8 cellular contexts compared by ENCODE assay signal in the genomic region with DNA sequence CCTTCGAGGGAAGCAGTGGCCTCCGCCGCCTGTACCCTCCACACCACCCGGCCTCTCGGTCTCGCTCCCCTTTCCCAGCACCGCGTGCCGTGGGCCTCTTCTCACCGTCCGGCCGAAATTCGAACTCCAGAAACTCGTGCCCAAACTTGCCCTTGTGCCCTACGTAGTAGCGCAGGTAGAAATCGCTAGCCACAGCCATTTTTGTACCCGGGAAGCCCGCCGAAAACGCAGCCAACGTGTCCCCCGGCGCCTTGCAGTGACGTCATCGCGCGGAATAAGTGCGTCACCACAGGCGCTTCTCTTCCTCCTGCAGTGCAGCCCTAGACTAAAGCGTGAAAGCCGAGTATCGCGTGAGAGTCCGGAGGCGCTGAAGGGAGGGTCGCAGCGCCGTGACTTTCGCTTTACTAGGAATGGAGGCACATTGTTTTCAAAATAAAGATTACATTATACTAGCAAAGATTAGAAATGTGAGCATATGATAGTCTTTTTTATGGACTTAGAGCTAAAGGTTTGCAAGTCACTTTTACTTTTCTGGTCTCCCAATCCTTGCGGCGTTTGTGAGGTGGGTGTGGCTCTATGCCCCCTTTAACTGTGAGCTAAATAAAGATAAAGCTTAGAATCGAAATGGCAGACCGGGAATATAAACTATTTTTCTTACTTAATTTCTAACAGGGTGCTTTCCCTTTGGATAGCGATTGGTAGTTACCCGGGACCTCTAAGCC. TPM values are rescaled to one million over a fixed set of nuclear protein-coding genes. Genes with fewer than 3 reads are reported as not detected.
DNase-seq lines count a peak whose midpoint lies in the region; ATAC-seq, FAIRE-seq and TF ChIP-seq lines count a peak whose summit lies in the region.

TSS of gene MAGOHB (minus strand) at position 276 of the 722 bp plus-strand sequence. CDS start at position 199, 77 bp downstream.

- H3K4me3 ChIP-seq in HUES64 (ENCODE audit: low read length): peak within 1 kb of the TSS; percentile 81
- peak within 1 kb of the TSS; percentile 89 for H3K4me3 ChIP-seq in OCI-LY1 (ENCODE audit: low read depth, low read length, poor library complexity, severe bottlenecking)
- H3K4me3 ChIP-seq in mesodermal cell (ENCODE audit: extremely low read depth, insufficient read depth, low read length, poor library complexity, severe bottlenecking): peak within 1 kb of the TSS; percentile 82

- no peaks in the 10 kb centered on the region for H4K20me1 ChIP-seq in OCI-LY1 (ENCODE audit: insufficient read depth, low read length)

- FAIRE-seq in endometrium (lab: Jason Lieb, UNC): peak; percentile 95

- H3F3A ChIP-seq in OCI-LY1 (ENCODE audit: insufficient read depth, low read length): no peaks in the 10 kb centered on the region

- in situ Hi-C loops in Caki2 (cut with HindIII; ENCODE audit: low pct_unique_long_range_greater_than_20kb, low sequenced_read_pairs): no loop called here

- H3K79me2 ChIP-seq in OCI-LY1 (ENCODE audit: insufficient read depth, low read length): peaks cover 23% of the 10 kb centered on the region

- DNase-seq in Caki2 (ENCODE audit: low read depth): peak; percentile 90
- DNase-seq in activated CD8-positive, alpha-beta memory T cell treated with anti-CD3 and anti-CD28 coated beads, Interleukin-2, amount 50 U/mL, for 4 hours: peak; percentile 99
- peak; percentile 95 to 96 for DNase-seq in stimulated activated CD8-positive, alpha-beta memory T cell treated with anti-CD3 and anti-CD28 coated beads, Interleukin-15, amount 100 ng/mL, for 4 hours (ENCODE audit: low read depth in 2 of 2)

- H3K27me3 ChIP-seq in HUES64 (ENCODE audit: insufficient read depth, low read length) (no peaks in the 10 kb centered on the region), OCI-LY1 (ENCODE audit: insufficient read depth, low read length) (no peaks in the 10 kb centered on the region)

- H3K9me3 ChIP-seq in HUES64 (ENCODE audit: insufficient read depth, low read depth, low read length) (no peaks in the 10 kb centered on the region), OCI-LY1 (ENCODE audit: low read length) (no peaks in the 10 kb centered on the region), mesodermal cell (ENCODE audit: control insufficient read depth, low read length) (no peaks in the 10 kb centered on the region)

- H3K4me1 ChIP-seq in HUES64 (ENCODE audit: insufficient read depth, low read length) (peaks cover 9% of the 10 kb centered on the region; the same call in 1 of the 2 replicates), OCI-LY1 (ENCODE audit: insufficient read depth, low read length, severe bottlenecking) (peaks cover 28% of the 10 kb centered on the region), mesodermal cell (ENCODE audit: control insufficient read depth, insufficient read depth, low read length, poor library complexity, severe bottlenecking) (no peaks in the 10 kb centered on the region)

- H3K9ac ChIP-seq in HUES64 (ENCODE audit: low read depth, low read length) (peak within 1 kb of the TSS; percentile 98), OCI-LY1 (ENCODE audit: low read length) (peak within 1 kb of the TSS; percentile 85)

- peak; percentile 94 for ATAC-seq in GM21447 (IDR thresholded peaks at IDR 0.05; ENCODE audit: unreplicated experiment)

- H2AFZ ChIP-seq in OCI-LY1 (ENCODE audit: low read length): peak within 1 kb of the TSS; percentile 88

- peak within 1 kb of the TSS; percentile 96 for H3K4me2 ChIP-seq in OCI-LY1 (ENCODE audit: low read length)

- H3K27ac ChIP-seq in HUES64 (ENCODE audit: low read depth, low read length): peak within 1 kb of the TSS; percentile 84
- H3K27ac ChIP-seq in OCI-LY1 (ENCODE audit: low read depth, low read length, poor library complexity, severe bottlenecking): peak within 1 kb of the TSS; percentile 61
- H3K27ac ChIP-seq in mesodermal cell (ENCODE audit: low read depth, low read length, severe bottlenecking): peak within 1 kb of the TSS; percentile 93

- peaks cover 40% of the 10 kb centered on the region for H3K36me3 ChIP-seq in HUES64 (ENCODE audit: insufficient read depth, low read length)
- H3K36me3 ChIP-seq in OCI-LY1 (ENCODE audit: insufficient read depth, low read length): peaks cover 34% of the 10 kb centered on the region; the same call in 1 of the 2 replicates
- H3K36me3 ChIP-seq in mesodermal cell (ENCODE audit: control insufficient read depth, insufficient read depth, low read length): peaks cover 24% of the 10 kb centered on the region

- no peaks in the 10 kb centered on the region for H3K9me2 ChIP-seq in OCI-LY1 (ENCODE audit: low read depth, low read length)

- WGBS in HUES64: under 1% methylated on average over 40 of the region's 46 CpGs
- 0% methylated on average over 29 to 32 of the region's 46 CpGs for WGBS in mesodermal cell (ENCODE audit: insufficient coverage in 2 of 2), 2 experiments

- no peak for TF ChIP-seq CTCF in OCI-LY1 (IDR thresholded peaks at IDR 0.05; ENCODE audit: low read length)

RNA-seq across cellular contexts. Expression of gene MAGOHB, which starts in this region (rescaled TPM):
- total RNA-seq in Caki2 (2014; rRNA removed; shearing (Covaris generic); ENCODE audit: low replicate concordance): 64.4 and 89.6 TPM in 2 replicates
- 56.2 TPM for polyA plus RNA-seq in HUES64 (2013, experiment 1 of 2)
- polyA plus RNA-seq in HUES64 (2013, experiment 2 of 2): 52.7 TPM
- polyA plus RNA-seq in mesodermal cell (2013, experiment 1 of 2): 33.6 TPM
- polyA plus RNA-seq in mesodermal cell (2013, experiment 2 of 2): 41.8 TPM

Comparison
In these comparisons a context has a peak if more than half of its experiments do, and no peak if none do; other contexts are left out.
1. Peak in every context shown above with its lines: DNase-seq, ATAC-seq, H3K4me3 ChIP-seq and H3K27ac ChIP-seq.